In the genomic region with DNA sequence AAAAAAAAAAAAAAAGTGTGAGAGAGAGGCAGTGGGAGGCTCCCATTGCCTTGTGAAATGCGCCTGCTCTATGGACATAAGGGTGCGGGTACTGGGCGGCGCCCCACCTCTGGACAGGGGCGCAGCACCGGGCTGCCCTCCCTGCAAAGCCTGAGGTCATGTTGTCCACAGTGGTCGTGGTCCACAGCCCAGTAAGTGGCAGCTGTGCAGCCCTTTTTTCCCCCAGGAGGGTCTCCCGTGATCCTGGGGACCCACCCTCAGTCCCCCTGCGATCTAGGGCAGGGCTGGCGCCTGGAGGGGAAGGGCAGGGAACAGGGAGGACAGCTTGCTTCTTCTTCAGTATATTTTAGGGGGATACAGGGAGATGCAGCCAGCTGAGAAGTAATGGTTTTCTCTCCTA, we compare ENCODE assay signal across 1 cellular context.
TF ChIP-seq lines count a peak whose summit lies in the region.

No MANE protein-coding gene starts in this region.

TF ChIP-seq in GM12878, 131 proteins besides CTCF, POLR2A, EP300 and RAD21 (continued from another document):
- TF ChIP-seq ZBTB11 (CRISPR knock-in tag; IDR thresholded peaks at IDR 0.05) (no peak), ZSCAN29 (IDR thresholded peaks at IDR 0.05) (no peak), ZBTB4 (CRISPR knock-in tag; IDR thresholded peaks at IDR 0.05) (no peak), SMAD5 (IDR thresholded peaks at IDR 0.05; ENCODE audit: low read depth) (no peak), MEF2B (IDR thresholded peaks at IDR 0.05; ENCODE audit: partially characterized antibody, poor library complexity, severe bottlenecking) (no peak), HSF1 (IDR thresholded peaks at IDR 0.05; ENCODE audit: low read depth, low read length) (no peak), ATF7 (IDR thresholded peaks at IDR 0.05; ENCODE audit: low read depth) (no peak), MTA2 (IDR thresholded peaks at IDR 0.05; ENCODE audit: low read depth) (no peak), NFYA (IDR thresholded peaks at IDR 0.05; ENCODE audit: borderline replicate concordance, low read depth, low read length) (no peak), TBL1XR1 (IDR thresholded peaks at IDR 0.05; ENCODE audit: low read depth, low read length) (no peak), BACH1 (IDR thresholded peaks at IDR 0.05; ENCODE audit: borderline replicate concordance) (no peak)
- TF ChIP-seq, protein P1, sequence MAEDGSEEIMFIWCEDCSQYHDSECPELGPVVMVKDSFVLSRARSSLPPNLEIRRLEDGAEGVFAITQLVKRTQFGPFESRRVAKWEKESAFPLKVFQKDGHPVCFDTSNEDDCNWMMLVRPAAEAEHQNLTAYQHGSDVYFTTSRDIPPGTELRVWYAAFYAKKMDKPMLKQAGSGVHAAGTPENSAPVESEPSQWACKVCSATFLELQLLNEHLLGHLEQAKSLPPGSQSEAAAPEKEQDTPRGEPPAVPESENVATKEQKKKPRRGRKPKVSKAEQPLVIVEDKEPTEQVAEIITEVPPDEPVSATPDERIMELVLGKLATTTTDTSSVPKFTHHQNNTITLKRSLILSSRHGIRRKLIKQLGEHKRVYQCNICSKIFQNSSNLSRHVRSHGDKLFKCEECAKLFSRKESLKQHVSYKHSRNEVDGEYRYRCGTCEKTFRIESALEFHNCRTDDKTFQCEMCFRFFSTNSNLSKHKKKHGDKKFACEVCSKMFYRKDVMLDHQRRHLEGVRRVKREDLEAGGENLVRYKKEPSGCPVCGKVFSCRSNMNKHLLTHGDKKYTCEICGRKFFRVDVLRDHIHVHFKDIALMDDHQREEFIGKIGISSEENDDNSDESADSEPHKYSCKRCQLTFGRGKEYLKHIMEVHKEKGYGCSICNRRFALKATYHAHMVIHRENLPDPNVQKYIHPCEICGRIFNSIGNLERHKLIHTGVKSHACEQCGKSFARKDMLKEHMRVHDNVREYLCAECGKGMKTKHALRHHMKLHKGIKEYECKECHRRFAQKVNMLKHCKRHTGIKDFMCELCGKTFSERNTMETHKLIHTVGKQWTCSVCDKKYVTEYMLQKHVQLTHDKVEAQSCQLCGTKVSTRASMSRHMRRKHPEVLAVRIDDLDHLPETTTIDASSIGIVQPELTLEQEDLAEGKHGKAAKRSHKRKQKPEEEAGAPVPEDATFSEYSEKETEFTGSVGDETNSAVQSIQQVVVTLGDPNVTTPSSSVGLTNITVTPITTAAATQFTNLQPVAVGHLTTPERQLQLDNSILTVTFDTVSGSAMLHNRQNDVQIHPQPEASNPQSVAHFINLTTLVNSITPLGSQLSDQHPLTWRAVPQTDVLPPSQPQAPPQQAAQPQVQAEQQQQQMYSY (CRISPR knock-in tag; IDR thresholded peaks at IDR 0.05): no peak
